ENCODE assay signal across 2 cellular contexts in the genomic region with DNA sequence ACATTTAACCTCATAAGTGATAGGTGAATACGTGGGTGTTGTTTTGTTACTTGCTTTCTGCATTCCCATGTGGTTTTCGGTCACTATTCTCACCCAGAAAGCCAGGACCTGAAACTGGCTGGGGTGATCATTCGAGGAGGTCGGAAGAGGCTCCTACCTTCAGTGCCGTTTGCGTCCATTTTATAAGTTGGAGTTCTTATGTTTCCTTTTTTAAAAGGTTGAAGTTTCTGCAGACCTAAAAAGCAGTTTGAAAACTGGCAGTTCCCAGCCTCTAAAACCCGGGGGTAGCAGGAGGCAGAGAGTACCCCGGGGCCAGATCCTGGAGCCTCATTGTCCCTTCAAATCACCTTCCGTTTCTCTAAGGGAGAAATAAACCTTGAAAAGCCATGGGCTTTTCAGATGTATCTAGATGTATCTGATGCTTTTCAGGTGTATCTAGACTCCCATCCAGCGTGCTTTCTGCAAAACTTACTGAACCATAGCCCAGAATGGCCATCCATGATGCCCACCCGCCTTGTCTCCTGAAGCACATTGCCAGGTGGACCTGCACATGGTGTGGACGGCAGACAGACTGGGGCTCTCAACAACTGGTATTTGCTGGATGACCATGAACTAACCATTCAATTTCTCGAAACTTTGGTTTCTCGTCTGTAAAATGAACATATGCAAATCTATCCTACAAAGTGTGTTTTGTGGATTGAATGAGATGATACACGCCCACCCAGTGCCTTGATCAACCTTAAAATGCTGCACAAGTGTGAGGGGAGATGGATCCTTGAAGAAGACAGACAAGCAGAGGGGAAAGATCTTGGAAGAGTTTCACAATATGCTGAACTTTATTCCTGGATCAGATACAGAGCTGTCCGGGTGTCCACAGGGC.
TF ChIP-seq lines count a peak whose summit lies in the region.

No MANE protein-coding gene starts in this region.

TF ChIP-seq in SK-N-SH, 30 proteins besides CTCF, POLR2A, EP300 and RAD21:
- TF ChIP-seq IRF3 (IDR thresholded peaks at IDR 0.05; ENCODE audit: low read depth, low read length) (no peak), TEAD4 (IDR thresholded peaks at IDR 0.05; ENCODE audit: borderline replicate concordance, insufficient read depth) (no peak), MEF2A (IDR thresholded peaks at IDR 0.05; ENCODE audit: borderline replicate concordance, low read depth) (no peak), MXI1 (IDR thresholded peaks at IDR 0.05; ENCODE audit: low read depth, low read length) (no peak), FOSL2 (IDR thresholded peaks at IDR 0.05; ENCODE audit: borderline replicate concordance, low read depth) (no peak), RCOR1 (IDR thresholded peaks at IDR 0.05; ENCODE audit: low read length) (no peak), TCF12 (IDR thresholded peaks at IDR 0.05) (no peak), POLR2AphosphoS5 (IDR thresholded peaks at IDR 0.05; ENCODE audit: low read depth, low read length) (no peak), GABPA (IDR thresholded peaks at IDR 0.05; ENCODE audit: low read depth) (no peak), REST (IDR thresholded peaks at IDR 0.05; ENCODE audit: low read depth, low read length) (no peak), NFIC (IDR thresholded peaks at IDR 0.05; ENCODE audit: borderline replicate concordance) (no peak)

TF ChIP-seq in SK-N-SH treated with all-trans-retinoic acid at 6 μM for 48 hours, 23 proteins besides CTCF, POLR2A, EP300 and RAD21 (continued from another document):
- TF ChIP-seq, protein P1, sequence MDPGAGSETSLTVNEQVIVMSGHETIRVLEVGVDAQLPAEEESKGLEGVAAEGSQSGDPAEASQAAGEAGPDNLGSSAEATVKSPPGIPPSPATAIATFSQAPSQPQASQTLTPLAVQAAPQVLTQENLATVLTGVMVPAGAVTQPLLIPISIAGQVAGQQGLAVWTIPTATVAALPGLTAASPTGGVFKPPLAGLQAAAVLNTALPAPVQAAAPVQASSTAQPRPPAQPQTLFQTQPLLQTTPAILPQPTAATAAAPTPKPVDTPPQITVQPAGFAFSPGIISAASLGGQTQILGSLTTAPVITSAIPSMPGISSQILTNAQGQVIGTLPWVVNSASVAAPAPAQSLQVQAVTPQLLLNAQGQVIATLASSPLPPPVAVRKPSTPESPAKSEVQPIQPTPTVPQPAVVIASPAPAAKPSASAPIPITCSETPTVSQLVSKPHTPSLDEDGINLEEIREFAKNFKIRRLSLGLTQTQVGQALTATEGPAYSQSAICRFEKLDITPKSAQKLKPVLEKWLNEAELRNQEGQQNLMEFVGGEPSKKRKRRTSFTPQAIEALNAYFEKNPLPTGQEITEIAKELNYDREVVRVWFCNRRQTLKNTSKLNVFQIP (CRISPR knock-in tag; IDR thresholded peaks at IDR 0.05; ENCODE audit: borderline replicate concordance, low read depth) = no peak
- TF ChIP-seq ESRRG (CRISPR knock-in tag; IDR thresholded peaks at IDR 0.05) = no peak
- TF ChIP-seq, protein P2, sequence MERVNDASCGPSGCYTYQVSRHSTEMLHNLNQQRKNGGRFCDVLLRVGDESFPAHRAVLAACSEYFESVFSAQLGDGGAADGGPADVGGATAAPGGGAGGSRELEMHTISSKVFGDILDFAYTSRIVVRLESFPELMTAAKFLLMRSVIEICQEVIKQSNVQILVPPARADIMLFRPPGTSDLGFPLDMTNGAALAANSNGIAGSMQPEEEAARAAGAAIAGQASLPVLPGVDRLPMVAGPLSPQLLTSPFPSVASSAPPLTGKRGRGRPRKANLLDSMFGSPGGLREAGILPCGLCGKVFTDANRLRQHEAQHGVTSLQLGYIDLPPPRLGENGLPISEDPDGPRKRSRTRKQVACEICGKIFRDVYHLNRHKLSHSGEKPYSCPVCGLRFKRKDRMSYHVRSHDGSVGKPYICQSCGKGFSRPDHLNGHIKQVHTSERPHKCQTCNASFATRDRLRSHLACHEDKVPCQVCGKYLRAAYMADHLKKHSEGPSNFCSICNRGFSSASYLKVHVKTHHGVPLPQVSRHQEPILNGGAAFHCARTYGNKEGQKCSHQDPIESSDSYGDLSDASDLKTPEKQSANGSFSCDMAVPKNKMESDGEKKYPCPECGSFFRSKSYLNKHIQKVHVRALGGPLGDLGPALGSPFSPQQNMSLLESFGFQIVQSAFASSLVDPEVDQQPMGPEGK (CRISPR knock-in tag; IDR thresholded peaks at IDR 0.05; ENCODE audit: borderline replicate concordance) = no peak
- TF ChIP-seq, protein P3, sequence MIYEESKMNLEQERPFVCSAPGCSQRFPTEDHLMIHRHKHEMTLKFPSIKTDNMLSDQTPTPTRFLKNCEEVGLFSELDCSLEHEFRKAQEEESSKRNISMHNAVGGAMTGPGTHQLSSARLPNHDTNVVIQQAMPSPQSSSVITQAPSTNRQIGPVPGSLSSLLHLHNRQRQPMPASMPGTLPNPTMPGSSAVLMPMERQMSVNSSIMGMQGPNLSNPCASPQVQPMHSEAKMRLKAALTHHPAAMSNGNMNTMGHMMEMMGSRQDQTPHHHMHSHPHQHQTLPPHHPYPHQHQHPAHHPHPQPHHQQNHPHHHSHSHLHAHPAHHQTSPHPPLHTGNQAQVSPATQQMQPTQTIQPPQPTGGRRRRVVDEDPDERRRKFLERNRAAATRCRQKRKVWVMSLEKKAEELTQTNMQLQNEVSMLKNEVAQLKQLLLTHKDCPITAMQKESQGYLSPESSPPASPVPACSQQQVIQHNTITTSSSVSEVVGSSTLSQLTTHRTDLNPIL (CRISPR knock-in tag; IDR thresholded peaks at IDR 0.05; ENCODE audit: low read depth) = no peak
- no peak for TF ChIP-seq RARB (CRISPR knock-in tag; IDR thresholded peaks at IDR 0.05)
- TF ChIP-seq TCF4 (CRISPR knock-in tag; IDR thresholded peaks at IDR 0.05; ENCODE audit: borderline replicate concordance) = no peak
- TF ChIP-seq ARNTL (CRISPR knock-in tag; IDR thresholded peaks at IDR 0.05; ENCODE audit: borderline replicate concordance, low read depth) = no peak
- TF ChIP-seq PPARA (CRISPR knock-in tag; IDR thresholded peaks at IDR 0.05; ENCODE audit: borderline replicate concordance) = no peak
- TF ChIP-seq CSDC2 (CRISPR knock-in tag; IDR thresholded peaks at IDR 0.05) = no peak
- TF ChIP-seq ZC3H10 (CRISPR knock-in tag; IDR thresholded peaks at IDR 0.05) = no peak
- no peak for TF ChIP-seq TOX (CRISPR knock-in tag; IDR thresholded peaks at IDR 0.05; ENCODE audit: borderline replicate concordance)
- TF ChIP-seq ISL1 (CRISPR knock-in tag; IDR thresholded peaks at IDR 0.05) = no peak
- no peak for TF ChIP-seq CSRNP3 (CRISPR knock-in tag; IDR thresholded peaks at IDR 0.05)
- TF ChIP-seq ZFP30 (CRISPR knock-in tag; IDR thresholded peaks at IDR 0.05) = no peak
- no peak for TF ChIP-seq ZNF70 (CRISPR knock-in tag; IDR thresholded peaks at IDR 0.05)
- no peak for TF ChIP-seq ZFP3 (CRISPR knock-in tag; IDR thresholded peaks at IDR 0.05)
- TF ChIP-seq ZNF565 (CRISPR knock-in tag; conservative IDR thresholded peaks at IDR 0.05; ENCODE audit: low read depth) = no peak
